In genomic region chrX:101740642-101741041, GRCh38 we compare ENCODE assay signal across 38 cellular contexts.
"Had no signal": no experiment of that assay in that cellular context is flagged by ENCODE, and none has a peak within 500 bp of the region (broad histone marks: within the 10 kb centered on the region; RNA-seq: fewer than 3 reads in every experiment).

No MANE protein-coding gene starts in this region.

- H3K9me3 ChIP-seq: adrenal gland, ascending aorta, body of pancreas, breast epithelium had no signal

- H3K27ac Mint-ChIP-seq: activated naive CD4-positive, alpha-beta T cell treated with anti-CD3 and anti-CD28 coated beads for 36 hours; activated naive CD4-positive, alpha-beta T cell treated with anti-CD3 and anti-CD28 coated beads, Interleukin-2, amount 10 ng/mL, durations not matched to agents 7 days and 5 days; activated naive CD4-positive, alpha-beta T cell treated with anti-CD3 and anti-CD28 coated beads, Interleukin-2, amount 50 U/mL, for 24 hours; activated naive CD4-positive, alpha-beta T cell treated with anti-CD3 and anti-CD28 coated beads, Interleukin-2, amount 50 U/mL, for 72 hours; activated naive CD8-positive, alpha-beta T cell; activated naive CD8-positive, alpha-beta T cell treated with anti-CD3 and anti-CD28 coated beads for 36 hours; activated naive CD8-positive, alpha-beta T cell treated with anti-CD3 and anti-CD28 coated beads, Interleukin-2, amount 10 ng/mL, durations not matched to agents 7 days and 5 days; activated naive CD8-positive, alpha-beta T cell treated with anti-CD3 and anti-CD28 coated beads, Interleukin-2, amount 50 U/mL, for 24 hours; activated T-cell treated with anti-CD3 and anti-CD28 coated beads, Interleukin-2, amount 50 U/mL, for 24 hours; activated T-cell treated with anti-CD3 and anti-CD28 coated beads, Interleukin-2, amount 50 U/mL, for 72 hours; activated T-helper 1 cell treated with anti-CD3 and anti-CD28 coated beads, Interleukin-12 subunit alpha, Interleukin-12 subunit beta, Interleukin-2, Interleukin-4 antibody, amounts not matched to agents 30 ng/mL and 10 ng/mL and 1 ng/mL, durations not matched to agents 14 hours and 24 hours and 36 hours; activated T-helper 17 cell treated with anti-CD3 and anti-CD28 coated beads, Interleukin-2, amount 50 U/mL, for 72 hours; activated T-helper 2 cell treated with anti-CD3 and anti-CD28 coated beads, Interferon-gamma antibody, Interleukin-2, Interleukin-4, amounts not matched to agents 10 μg/mL and 5 μg/mL and 100 μg/mL, durations not matched to agents 14 hours and 24 hours and 36 hours; brain had no signal

- H3K36me3 ChIP-seq: adrenal gland, ascending aorta, brain microvascular endothelial cell, breast epithelium, cardiac muscle cell had no signal

- H3K4me1 Mint-ChIP-seq: activated naive CD4-positive, alpha-beta T cell treated with anti-CD3 and anti-CD28 coated beads, Interleukin-2, amount 10 ng/mL, durations not matched to agents 7 days and 5 days; activated naive CD4-positive, alpha-beta T cell treated with anti-CD3 and anti-CD28 coated beads, Interleukin-2, amount 50 U/mL, for 24 hours; activated naive CD8-positive, alpha-beta T cell treated with anti-CD3 and anti-CD28 coated beads for 36 hours; activated naive CD8-positive, alpha-beta T cell treated with anti-CD3 and anti-CD28 coated beads, Interleukin-2, amount 10 ng/mL, durations not matched to agents 7 days and 5 days; activated naive CD8-positive, alpha-beta T cell treated with anti-CD3 and anti-CD28 coated beads, Interleukin-2, amount 50 U/mL, for 24 hours; activated T-helper 17 cell treated with anti-CD3 and anti-CD28 coated beads, Interleukin-2, amount 50 U/mL, for 72 hours; central memory CD8-positive, alpha-beta T cell had no signal

- DNase-seq: activated effector memory CD4-positive, alpha-beta T cell treated with anti-CD3 and anti-CD28 coated beads, Interleukin-2, amount 50 U/mL, for 16 hours; activated effector memory CD4-positive, alpha-beta T cell treated with Interleukin-2 at 50 U/mL for 16 hours; activated gamma-delta T cell; activated gamma-delta T cell treated with Interleukin-2 at 50 U/mL for 16 hours; activated naive CD4-positive, alpha-beta T cell; activated naive CD4-positive, alpha-beta T cell treated with anti-CD3 and anti-CD28 coated beads for 36 hours; activated naive CD4-positive, alpha-beta T cell treated with anti-CD3 and anti-CD28 coated beads, Interleukin-2, amount 10 ng/mL, durations not matched to agents 7 days and 5 days; activated naive CD4-positive, alpha-beta T cell treated with anti-CD3 and anti-CD28 coated beads, Interleukin-2, amount 50 U/mL, for 16 hours; activated naive CD4-positive, alpha-beta T cell treated with Interleukin-2 at 50 U/mL for 16 hours; activated naive CD8-positive, alpha-beta T cell treated with anti-CD3 and anti-CD28 coated beads for 36 hours; activated naive CD8-positive, alpha-beta T cell treated with anti-CD3 and anti-CD28 coated beads, Interleukin-2, amount 10 ng/mL, durations not matched to agents 7 days and 5 days; activated naive CD8-positive, alpha-beta T cell treated with anti-CD3 and anti-CD28 coated beads, Interleukin-2, amount 50 U/mL, for 24 hours; activated T-cell treated with anti-CD3 and anti-CD28 coated beads, Interleukin-2, amount 50 U/mL, for 1 hour; activated T-cell treated with anti-CD3 and anti-CD28 coated beads, Interleukin-2, amount 50 U/mL, for 24 hours; activated T-cell treated with anti-CD3 and anti-CD28 coated beads, Interleukin-2, amount 50 U/mL, for 4 hours; activated T-cell treated with anti-CD3 and anti-CD28 coated beads, Interleukin-2, amount 50 U/mL, for 48 hours; activated T-cell treated with anti-CD3 and anti-CD28 coated beads, Interleukin-2, amount 50 U/mL, for 72 hours; adrenal gland; amniotic stem cell; amygdala; anterior cingulate cortex; aorta; body of pancreas; brain microvascular endothelial cell; caudate nucleus; central memory CD4-positive, alpha-beta T cell; cerebellar nuclear complex had no signal

- H3K27me3 ChIP-seq: adrenal gland, ascending aorta, body of pancreas, brain microvascular endothelial cell, cardiac muscle cell had no signal

- H3K4me3 Mint-ChIP-seq: activated naive CD4-positive, alpha-beta T cell treated with anti-CD3 and anti-CD28 coated beads for 36 hours; activated naive CD4-positive, alpha-beta T cell treated with anti-CD3 and anti-CD28 coated beads, Interleukin-2, amount 10 ng/mL, durations not matched to agents 7 days and 5 days; activated naive CD4-positive, alpha-beta T cell treated with anti-CD3 and anti-CD28 coated beads, Interleukin-2, amount 50 U/mL, for 24 hours; activated naive CD8-positive, alpha-beta T cell; activated naive CD8-positive, alpha-beta T cell treated with anti-CD3 and anti-CD28 coated beads for 36 hours; activated naive CD8-positive, alpha-beta T cell treated with anti-CD3 and anti-CD28 coated beads, Interleukin-2, amount 10 ng/mL, durations not matched to agents 7 days and 5 days; activated naive CD8-positive, alpha-beta T cell treated with anti-CD3 and anti-CD28 coated beads, Interleukin-2, amount 50 U/mL, for 24 hours; activated T-cell treated with anti-CD3 and anti-CD28 coated beads, Interleukin-2, amount 50 U/mL, for 24 hours; activated T-cell treated with anti-CD3 and anti-CD28 coated beads, Interleukin-2, amount 50 U/mL, for 4 hours; activated T-cell treated with anti-CD3 and anti-CD28 coated beads, Interleukin-2, amount 50 U/mL, for 72 hours; activated T-helper 1 cell treated with anti-CD3 and anti-CD28 coated beads, Interleukin-12 subunit alpha, Interleukin-12 subunit beta, Interleukin-2, Interleukin-4 antibody, amounts not matched to agents 30 ng/mL and 10 ng/mL and 1 ng/mL, durations not matched to agents 14 hours and 24 hours and 36 hours; activated T-helper 17 cell treated with anti-CD3 and anti-CD28 coated beads, Interleukin-2, amount 50 U/mL, for 72 hours; brain; central memory CD8-positive, alpha-beta T cell had no signal

- H3K4me3 ChIP-seq: adrenal gland, ascending aorta, body of pancreas, breast epithelium, cardiac muscle cell had no signal

- ATAC-seq: activated naive CD4-positive, alpha-beta T cell treated with anti-CD3 and anti-CD28 coated beads, Interleukin-2, amount 50 U/mL, for 72 hours; activated naive CD8-positive, alpha-beta T cell treated with anti-CD3 and anti-CD28 coated beads, Interleukin-2, amount 50 U/mL, for 24 hours; activated T-cell treated with anti-CD3 and anti-CD28 coated beads, Interleukin-2, amount 50 U/mL, for 4 hours; activated T-cell treated with anti-CD3 and anti-CD28 coated beads, Interleukin-2, amount 50 U/mL, for 72 hours; activated T-helper 17 cell treated with anti-CD3 and anti-CD28 coated beads, Interleukin-2, amount 50 U/mL, for 72 hours; body of pancreas had no signal

- H3K4me1 ChIP-seq: adrenal gland, ascending aorta, body of pancreas, breast epithelium had no signal

- H3K9me3 Mint-ChIP-seq: activated naive CD4-positive, alpha-beta T cell treated with anti-CD3 and anti-CD28 coated beads for 36 hours; activated naive CD4-positive, alpha-beta T cell treated with anti-CD3 and anti-CD28 coated beads, Interleukin-2, amount 10 ng/mL, durations not matched to agents 7 days and 5 days; activated naive CD4-positive, alpha-beta T cell treated with anti-CD3 and anti-CD28 coated beads, Interleukin-2, amount 50 U/mL, for 24 hours; activated naive CD4-positive, alpha-beta T cell treated with anti-CD3 and anti-CD28 coated beads, Interleukin-2, amount 50 U/mL, for 72 hours; activated naive CD8-positive, alpha-beta T cell treated with anti-CD3 and anti-CD28 coated beads for 36 hours; activated naive CD8-positive, alpha-beta T cell treated with anti-CD3 and anti-CD28 coated beads, Interleukin-2, amount 10 ng/mL, durations not matched to agents 7 days and 5 days; activated naive CD8-positive, alpha-beta T cell treated with anti-CD3 and anti-CD28 coated beads, Interleukin-2, amount 50 U/mL, for 24 hours; activated T-cell treated with anti-CD3 and anti-CD28 coated beads, Interleukin-2, amount 50 U/mL, for 24 hours; activated T-cell treated with anti-CD3 and anti-CD28 coated beads, Interleukin-2, amount 50 U/mL, for 4 hours; activated T-cell treated with anti-CD3 and anti-CD28 coated beads, Interleukin-2, amount 50 U/mL, for 72 hours; activated T-helper 1 cell treated with anti-CD3 and anti-CD28 coated beads, Interleukin-12 subunit alpha, Interleukin-12 subunit beta, Interleukin-2, Interleukin-4 antibody, amounts not matched to agents 30 ng/mL and 10 ng/mL and 1 ng/mL, durations not matched to agents 14 hours and 24 hours and 36 hours; activated T-helper 17 cell treated with anti-CD3 and anti-CD28 coated beads, Interleukin-2, amount 50 U/mL, for 72 hours; activated T-helper 2 cell treated with anti-CD3 and anti-CD28 coated beads, Interferon-gamma antibody, Interleukin-2, Interleukin-4, amounts not matched to agents 10 μg/mL and 5 μg/mL and 100 μg/mL, durations not matched to agents 14 hours and 24 hours and 36 hours; central memory CD8-positive, alpha-beta T cell had no signal

- H3K27me3 Mint-ChIP-seq: activated T-helper 17 cell treated with anti-CD3 and anti-CD28 coated beads, Interleukin-2, amount 50 U/mL, for 72 hours had no signal

- H3K27ac ChIP-seq: adrenal gland, ascending aorta, body of pancreas, brain microvascular endothelial cell, breast epithelium, cardiac muscle cell had no signal

- H3K36me3 Mint-ChIP-seq: activated naive CD4-positive, alpha-beta T cell treated with anti-CD3 and anti-CD28 coated beads, Interleukin-2, amount 10 ng/mL, durations not matched to agents 7 days and 5 days; activated naive CD4-positive, alpha-beta T cell treated with anti-CD3 and anti-CD28 coated beads, Interleukin-2, amount 50 U/mL, for 24 hours; activated naive CD4-positive, alpha-beta T cell treated with anti-CD3 and anti-CD28 coated beads, Interleukin-2, amount 50 U/mL, for 72 hours; activated naive CD8-positive, alpha-beta T cell; activated naive CD8-positive, alpha-beta T cell treated with anti-CD3 and anti-CD28 coated beads for 36 hours; activated naive CD8-positive, alpha-beta T cell treated with anti-CD3 and anti-CD28 coated beads, Interleukin-2, amount 10 ng/mL, durations not matched to agents 7 days and 5 days; brain had no signal
